Comparison of ENCODE assay signal across 1 cellular context in the genomic region with DNA sequence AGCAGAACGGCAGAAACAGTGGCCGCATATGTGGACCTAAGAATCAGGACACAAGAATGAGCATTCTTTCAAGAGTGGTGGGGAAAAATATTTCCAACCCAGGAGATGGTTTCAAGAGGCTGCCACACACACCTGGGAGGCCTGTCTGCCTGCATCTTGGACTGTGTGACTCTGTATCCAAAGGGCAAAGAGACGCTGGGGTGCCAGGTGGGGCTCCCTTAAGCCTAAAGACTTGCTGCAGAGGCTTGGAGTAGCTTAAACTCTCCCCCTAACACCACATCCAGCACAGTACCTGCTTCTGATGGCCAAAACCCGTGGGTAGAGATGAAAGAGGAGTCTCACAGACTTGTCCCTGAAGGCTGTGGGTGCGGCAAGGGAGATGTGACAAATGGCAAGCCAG.
TF ChIP-seq lines count a peak whose summit lies in the region.

No MANE protein-coding gene starts in this region.

TF ChIP-seq in A549, 52 proteins besides CTCF, POLR2A, EP300 and RAD21 (continued from another document):
- TF ChIP-seq JUNB (IDR thresholded peaks at IDR 0.05) (no peak), RNF2 (IDR thresholded peaks at IDR 0.05; ENCODE audit: borderline replicate concordance, low read depth) (no peak), KDM5A (IDR thresholded peaks at IDR 0.05) (no peak), GATA3 (IDR thresholded peaks at IDR 0.05; ENCODE audit: borderline replicate concordance) (no peak), FOXS1 (CRISPR knock-in tag; IDR thresholded peaks at IDR 0.05) (no peak), SMC3 (IDR thresholded peaks at IDR 0.05) (no peak), ZSCAN20 (CRISPR knock-in tag; IDR thresholded peaks at IDR 0.05) (no peak), FOSL2 (IDR thresholded peaks at IDR 0.05) (no peak), FOSL2 (CRISPR knock-in tag; IDR thresholded peaks at IDR 0.05) (no peak), MAFK (IDR thresholded peaks at IDR 0.05; ENCODE audit: partially characterized antibody) (no peak)
- TF ChIP-seq, protein P1, sequence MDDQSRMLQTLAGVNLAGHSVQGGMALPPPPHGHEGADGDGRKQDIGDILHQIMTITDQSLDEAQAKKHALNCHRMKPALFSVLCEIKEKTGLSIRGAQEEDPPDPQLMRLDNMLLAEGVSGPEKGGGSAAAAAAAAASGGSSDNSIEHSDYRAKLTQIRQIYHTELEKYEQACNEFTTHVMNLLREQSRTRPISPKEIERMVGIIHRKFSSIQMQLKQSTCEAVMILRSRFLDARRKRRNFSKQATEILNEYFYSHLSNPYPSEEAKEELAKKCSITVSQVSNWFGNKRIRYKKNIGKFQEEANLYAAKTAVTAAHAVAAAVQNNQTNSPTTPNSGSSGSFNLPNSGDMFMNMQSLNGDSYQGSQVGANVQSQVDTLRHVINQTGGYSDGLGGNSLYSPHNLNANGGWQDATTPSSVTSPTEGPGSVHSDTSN (IDR thresholded peaks at IDR 0.05), result no peak
